30 cellular contexts compared by ENCODE assay signal in genomic region chr10:1894912-1895311, GRCh38.
"Had no signal": no experiment of that assay in that cellular context is flagged by ENCODE, and none has a peak within 500 bp of the region (broad histone marks: within the 10 kb centered on the region; RNA-seq: fewer than 3 reads in every experiment).

No MANE protein-coding gene starts in this region.

- DNase-seq: activated CD4-positive, alpha-beta memory T cell treated with anti-CD3 and anti-CD28 coated beads, Interleukin-2, amount 10 ng/mL, durations not matched to agents 7 days and 5 days; activated CD4-positive, alpha-beta T cell treated with anti-CD3 and anti-CD28 coated beads for 1 hour; activated CD4-positive, alpha-beta T cell treated with anti-CD3 and anti-CD28 coated beads for 4 hours; activated CD4-positive, alpha-beta T cell treated with anti-CD3 and anti-CD28 coated beads, Interleukin-2, amount 10 ng/mL, durations not matched to agents 7 days and 5 days; activated CD4-positive, alpha-beta T cell treated with anti-CD3 and anti-CD28 coated beads, Interleukin-2, amount 50 U/mL, for 4 hours; activated CD8-positive, alpha-beta memory T cell treated with anti-CD3 and anti-CD28 coated beads, Interleukin-2, amount 50 U/mL, for 48 hours; activated effector memory CD4-positive, alpha-beta T cell treated with Interleukin-2 at 50 U/mL for 16 hours; activated gamma-delta T cell treated with Interleukin-2 at 50 U/mL for 16 hours; activated naive CD4-positive, alpha-beta T cell treated with anti-CD3 and anti-CD28 coated beads, Interleukin-2, amount 50 U/mL, for 16 hours; activated naive CD4-positive, alpha-beta T cell treated with Interleukin-2 at 50 U/mL for 16 hours; activated T-cell treated with anti-CD3 and anti-CD28 coated beads for 4 hours; activated T-cell treated with anti-CD3 and anti-CD28 coated beads, Interleukin-2, amount 50 U/mL, for 24 hours; activated T-cell treated with anti-CD3 and anti-CD28 coated beads, Interleukin-2, amount 50 U/mL, for 72 hours; adrenal gland; amygdala; aorta; body of pancreas; caudate nucleus; cortex of kidney; dermis blood vessel endothelial cell; effector CD4-positive, alpha-beta T cell; effector memory CD8-positive, alpha-beta T cell; erythroblast; esophagus squamous epithelium; foreskin melanocyte; T-helper 2 cell had no signal

- H3K4me1 ChIP-seq: adrenal gland, body of pancreas, esophagus squamous epithelium, gastroesophageal sphincter had no signal

- H3K27me3 ChIP-seq: adrenal gland, body of pancreas had no signal

- H3K27ac ChIP-seq: adrenal gland, body of pancreas, esophagus squamous epithelium, gastroesophageal sphincter, VCaP had no signal

- H3K9me3 Mint-ChIP-seq: activated CD4-positive, alpha-beta memory T cell treated with anti-CD3 and anti-CD28 coated beads, Interleukin-2, amount 10 ng/mL, durations not matched to agents 7 days and 5 days; activated CD4-positive, alpha-beta T cell treated with anti-CD3 and anti-CD28 coated beads, Interleukin-2, amount 10 ng/mL, durations not matched to agents 7 days and 5 days; activated T-cell treated with anti-CD3 and anti-CD28 coated beads, Interleukin-2, amount 50 U/mL, for 24 hours; activated T-cell treated with anti-CD3 and anti-CD28 coated beads, Interleukin-2, amount 50 U/mL, for 72 hours had no signal

- H3K27ac Mint-ChIP-seq: activated CD4-positive, alpha-beta memory T cell treated with anti-CD3 and anti-CD28 coated beads, Interleukin-2, amount 10 ng/mL, durations not matched to agents 7 days and 5 days; activated CD4-positive, alpha-beta T cell treated with anti-CD3 and anti-CD28 coated beads, Interleukin-2, amount 10 ng/mL, durations not matched to agents 7 days and 5 days; activated naive CD8-positive, alpha-beta T cell; activated T-cell treated with anti-CD3 and anti-CD28 coated beads, Interleukin-2, amount 50 U/mL, for 24 hours; activated T-cell treated with anti-CD3 and anti-CD28 coated beads, Interleukin-2, amount 50 U/mL, for 72 hours; effector memory CD8-positive, alpha-beta T cell; WTC11 had no signal

- H3K36me3 Mint-ChIP-seq: activated naive CD8-positive, alpha-beta T cell had no signal

- H3K4me3 Mint-ChIP-seq: activated CD4-positive, alpha-beta memory T cell treated with anti-CD3 and anti-CD28 coated beads, Interleukin-2, amount 10 ng/mL, durations not matched to agents 7 days and 5 days; activated CD4-positive, alpha-beta T cell treated with anti-CD3 and anti-CD28 coated beads, Interleukin-2, amount 10 ng/mL, durations not matched to agents 7 days and 5 days; activated naive CD8-positive, alpha-beta T cell; activated T-cell treated with anti-CD3 and anti-CD28 coated beads, Interleukin-2, amount 50 U/mL, for 24 hours; activated T-cell treated with anti-CD3 and anti-CD28 coated beads, Interleukin-2, amount 50 U/mL, for 72 hours; effector memory CD8-positive, alpha-beta T cell; WTC11 had no signal

- H3K4me3 ChIP-seq: adrenal gland, body of pancreas, esophagus squamous epithelium, gastroesophageal sphincter had no signal

- H3K4me1 Mint-ChIP-seq: activated CD4-positive, alpha-beta memory T cell treated with anti-CD3 and anti-CD28 coated beads, Interleukin-2, amount 10 ng/mL, durations not matched to agents 7 days and 5 days; WTC11 had no signal

- H3K27me3 Mint-ChIP-seq: activated CD4-positive, alpha-beta memory T cell treated with anti-CD3 and anti-CD28 coated beads, Interleukin-2, amount 10 ng/mL, durations not matched to agents 7 days and 5 days; activated CD4-positive, alpha-beta T cell treated with anti-CD3 and anti-CD28 coated beads, Interleukin-2, amount 10 ng/mL, durations not matched to agents 7 days and 5 days; activated naive CD8-positive, alpha-beta T cell; activated T-cell treated with anti-CD3 and anti-CD28 coated beads, Interleukin-2, amount 50 U/mL, for 24 hours had no signal

- H3K9me3 ChIP-seq: adrenal gland, body of pancreas, esophagus squamous epithelium, gastroesophageal sphincter had no signal

- H3K36me3 ChIP-seq: adrenal gland, esophagus squamous epithelium, gastroesophageal sphincter had no signal

- ATAC-seq: activated T-cell treated with anti-CD3 and anti-CD28 coated beads, Interleukin-2, amount 50 U/mL, for 72 hours; body of pancreas; effector memory CD8-positive, alpha-beta T cell; gastroesophageal sphincter; WTC11 had no signal
